ENCODE assay signal across 1 cellular context in the genomic region with DNA sequence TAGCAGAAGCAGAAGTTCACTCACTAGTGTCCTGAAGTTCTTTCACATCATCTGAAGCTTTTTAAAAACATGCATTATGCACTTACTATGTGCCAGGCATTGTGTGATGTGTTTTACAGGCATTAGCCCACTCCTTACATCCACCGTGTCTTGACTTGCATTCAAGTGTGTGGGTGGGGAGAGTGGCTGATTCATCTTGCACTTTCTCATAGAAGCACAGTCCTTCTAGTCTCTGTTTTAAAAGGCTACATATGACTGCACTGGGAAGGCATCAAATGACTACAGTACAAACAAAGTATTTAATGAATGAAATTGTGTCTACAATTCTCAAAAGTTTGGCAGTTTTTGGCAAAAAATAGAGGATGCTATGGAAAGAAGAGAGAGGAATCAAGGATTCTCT.
A peak's percentile ranks its signal among the peaks of the same experiment; 100 is the strongest.
TF ChIP-seq lines count a peak whose summit lies in the region.

No MANE protein-coding gene starts in this region.

TF ChIP-seq in GM12878, 131 proteins besides CTCF, POLR2A, EP300 and RAD21 (continued from another document):
- peak; percentile 67 for TF ChIP-seq IRF4 (IDR thresholded peaks at IDR 0.05; ENCODE audit: low read depth, low read length)
- peak in 1 of 2 experiments; percentile 22; a peak in 1 of 4 replicates for TF ChIP-seq ETV6 (conservative IDR thresholded peaks at IDR 0.05 in 1 of 2, IDR thresholded peaks at IDR 0.05 in 1 of 2; ENCODE audit: borderline replicate concordance in 1 of 2, low read depth in 1 of 2)
- TF ChIP-seq BRCA1 (IDR thresholded peaks at IDR 0.05; ENCODE audit: low read depth, low read length): no peak
- no peak for TF ChIP-seq YBX1 (IDR thresholded peaks at IDR 0.05)
- TF ChIP-seq EGR1 (IDR thresholded peaks at IDR 0.05; ENCODE audit: borderline replicate concordance in 1 of 2, low read depth in 2 of 2, low read length in 2 of 2): peak in 1 of 2 experiments; percentile 76; a peak in 2 of 3 replicates
- TF ChIP-seq, protein P1, sequence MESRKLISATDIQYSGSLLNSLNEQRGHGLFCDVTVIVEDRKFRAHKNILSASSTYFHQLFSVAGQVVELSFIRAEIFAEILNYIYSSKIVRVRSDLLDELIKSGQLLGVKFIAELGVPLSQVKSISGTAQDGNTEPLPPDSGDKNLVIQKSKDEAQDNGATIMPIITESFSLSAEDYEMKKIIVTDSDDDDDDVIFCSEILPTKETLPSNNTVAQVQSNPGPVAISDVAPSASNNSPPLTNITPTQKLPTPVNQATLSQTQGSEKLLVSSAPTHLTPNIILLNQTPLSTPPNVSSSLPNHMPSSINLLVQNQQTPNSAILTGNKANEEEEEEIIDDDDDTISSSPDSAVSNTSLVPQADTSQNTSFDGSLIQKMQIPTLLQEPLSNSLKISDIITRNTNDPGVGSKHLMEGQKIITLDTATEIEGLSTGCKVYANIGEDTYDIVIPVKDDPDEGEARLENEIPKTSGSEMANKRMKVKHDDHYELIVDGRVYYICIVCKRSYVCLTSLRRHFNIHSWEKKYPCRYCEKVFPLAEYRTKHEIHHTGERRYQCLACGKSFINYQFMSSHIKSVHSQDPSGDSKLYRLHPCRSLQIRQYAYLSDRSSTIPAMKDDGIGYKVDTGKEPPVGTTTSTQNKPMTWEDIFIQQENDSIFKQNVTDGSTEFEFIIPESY (IDR thresholded peaks at IDR 0.05): no peak
- no peak for TF ChIP-seq ZBTB40 (IDR thresholded peaks at IDR 0.05; ENCODE audit: borderline replicate concordance)
